In the genomic region with DNA sequence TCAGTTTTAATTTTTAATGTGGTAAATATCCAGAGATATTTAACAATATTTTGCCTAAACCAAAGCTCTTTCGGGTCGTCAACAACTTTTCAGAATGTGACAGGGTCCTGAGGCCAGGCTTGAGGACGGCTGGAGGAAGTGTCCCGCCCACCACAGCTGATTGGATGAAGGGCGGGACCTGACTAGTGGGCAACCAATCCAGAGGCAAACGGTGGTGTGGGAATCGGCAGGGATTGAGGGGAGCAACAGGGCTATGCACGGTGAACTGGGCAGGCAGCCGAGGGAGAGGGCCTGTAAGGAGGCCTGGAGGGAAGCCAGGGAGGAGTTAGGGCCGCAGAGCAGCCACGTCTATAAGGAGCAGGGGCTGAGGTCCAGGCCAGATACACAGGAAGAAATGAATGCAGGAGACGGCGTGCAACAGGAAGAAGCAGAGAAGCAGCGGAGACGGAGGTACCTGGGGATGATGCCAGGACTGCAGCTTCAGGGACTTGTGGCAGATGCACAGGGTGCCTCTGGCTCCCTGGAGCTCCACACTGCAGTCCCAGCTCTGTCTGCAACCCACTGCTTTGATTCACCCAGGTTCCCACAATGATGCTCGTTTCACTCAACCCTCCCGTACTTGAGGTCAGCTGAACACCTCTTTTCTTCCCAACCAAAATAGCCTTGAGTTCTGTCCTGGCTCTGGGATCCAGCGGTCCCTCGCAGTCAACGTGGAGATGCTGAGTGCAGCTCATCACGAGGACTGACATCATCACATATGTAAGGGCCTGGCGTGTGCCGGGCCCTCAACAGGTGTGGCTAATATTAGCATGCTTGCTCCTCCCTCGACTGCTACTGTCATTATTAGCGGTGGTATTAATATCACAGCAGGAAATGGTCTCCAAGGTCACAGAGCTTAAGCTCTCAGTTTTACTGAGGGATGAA, we compare ENCODE assay signal across 1 cellular context.
TF ChIP-seq lines count a peak whose summit lies in the region.

No MANE protein-coding gene starts in this region.

TF ChIP-seq in K562, 482 proteins besides CTCF, POLR2A, EP300 and RAD21 (continued from another document):
- TF ChIP-seq, protein P1, sequence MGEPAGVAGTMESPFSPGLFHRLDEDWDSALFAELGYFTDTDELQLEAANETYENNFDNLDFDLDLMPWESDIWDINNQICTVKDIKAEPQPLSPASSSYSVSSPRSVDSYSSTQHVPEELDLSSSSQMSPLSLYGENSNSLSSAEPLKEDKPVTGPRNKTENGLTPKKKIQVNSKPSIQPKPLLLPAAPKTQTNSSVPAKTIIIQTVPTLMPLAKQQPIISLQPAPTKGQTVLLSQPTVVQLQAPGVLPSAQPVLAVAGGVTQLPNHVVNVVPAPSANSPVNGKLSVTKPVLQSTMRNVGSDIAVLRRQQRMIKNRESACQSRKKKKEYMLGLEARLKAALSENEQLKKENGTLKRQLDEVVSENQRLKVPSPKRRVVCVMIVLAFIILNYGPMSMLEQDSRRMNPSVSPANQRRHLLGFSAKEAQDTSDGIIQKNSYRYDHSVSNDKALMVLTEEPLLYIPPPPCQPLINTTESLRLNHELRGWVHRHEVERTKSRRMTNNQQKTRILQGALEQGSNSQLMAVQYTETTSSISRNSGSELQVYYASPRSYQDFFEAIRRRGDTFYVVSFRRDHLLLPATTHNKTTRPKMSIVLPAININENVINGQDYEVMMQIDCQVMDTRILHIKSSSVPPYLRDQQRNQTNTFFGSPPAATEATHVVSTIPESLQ (CRISPR knock-in tag; IDR thresholded peaks at IDR 0.05): no peak
- TF ChIP-seq HDGF (IDR thresholded peaks at IDR 0.05) (peak; percentile 80; the same call in 1 of the 2 replicates), FOS (IDR thresholded peaks at IDR 0.05; ENCODE audit: extremely low read depth, insufficient read length) (peak; percentile 85), SPI1 (IDR thresholded peaks at IDR 0.05; ENCODE audit: borderline replicate concordance, low read depth, low read length) (peak; percentile 65; the same call in 1 of the 2 replicates), L3MBTL2 (IDR thresholded peaks at IDR 0.05) (0 out of 2 replicates have a peak, but pooled peaks have one; percentile 34), SP1 (CRISPR knock-in tag; IDR thresholded peaks at IDR 0.05) (peak; percentile 68), RCOR1 (IDR thresholded peaks at IDR 0.05; ENCODE audit: borderline replicate concordance in 1 of 2, low read depth in 2 of 2, low read length in 2 of 2) (peak in 1 of 2 experiments; percentile 58; a peak in 2 of 4 replicates), MBD2 (IDR thresholded peaks at IDR 0.05; ENCODE audit: borderline replicate concordance, low read depth) (peak; percentile 86; the same call in 1 of the 2 replicates), FOXK2 (conservative IDR thresholded peaks at IDR 0.05 in 1 of 2, IDR thresholded peaks at IDR 0.05 in 1 of 2; ENCODE audit: low read depth in 2 of 2) (0 out of 4 replicates have a peak, but pooled peaks have one; percentile 22 to 31), CHD2 (IDR thresholded peaks at IDR 0.05; ENCODE audit: low read depth, low read length) (peak; percentile 73), ETS1 (conservative IDR thresholded peaks at IDR 0.05; ENCODE audit: control insufficient read depth, low read depth, low read length) (0 out of 2 replicates have a peak, but pooled peaks have one; percentile 31), ZNF695 (CRISPR knock-in tag; IDR thresholded peaks at IDR 0.05) (no peak), YY1 (IDR thresholded peaks at IDR 0.05; ENCODE audit: borderline replicate concordance in 1 of 3, control insufficient read depth in 1 of 3, extremely low read depth in 1 of 3, insufficient read depth in 3 of 3, insufficient read length in 1 of 3, insufficient replicate concordance in 2 of 3, low read depth in 1 of 3, low read length in 2 of 3) (no peak), CREBBP (IDR thresholded peaks at IDR 0.05; ENCODE audit: low read depth, low read length) (no peak), ZNF277 (CRISPR knock-in tag; IDR thresholded peaks at IDR 0.05; ENCODE audit: borderline replicate concordance) (no peak), ARID3A (IDR thresholded peaks at IDR 0.05; ENCODE audit: borderline replicate concordance, low read depth, low read length) (no peak), SP2 (IDR thresholded peaks at IDR 0.05; ENCODE audit: extremely low read depth, low read depth, low read length, poor library complexity, severe bottlenecking) (peak; percentile 74), ATF3 (IDR thresholded peaks at IDR 0.05) (no peak), ATF3 (CRISPR knock-in tag; conservative IDR thresholded peaks at IDR 0.05) (no peak), NEUROD1 (IDR thresholded peaks at IDR 0.05; ENCODE audit: borderline replicate concordance, low read depth, low read length, partially characterized antibody) (peak; percentile 61), JUND (IDR thresholded peaks at IDR 0.05; ENCODE audit: borderline replicate concordance, low read depth, low read length) (no peak), JUND (tag; IDR thresholded peaks at IDR 0.05; ENCODE audit: borderline replicate concordance, low read depth, low read length) (no peak; the same call in 2 of the 3 replicates), RBM25 (IDR thresholded peaks at IDR 0.05; ENCODE audit: low read depth, low read length, severe bottlenecking) (peak; percentile 70), ZNF830 (CRISPR knock-in tag; IDR thresholded peaks at IDR 0.05) (no peak), CXXC5 (CRISPR knock-in tag; IDR thresholded peaks at IDR 0.05) (0 out of 2 replicates have a peak, but pooled peaks have one; percentile 11), ASH1L (IDR thresholded peaks at IDR 0.05; ENCODE audit: borderline replicate concordance, low read depth, partially characterized antibody) (peak; percentile 85), SMARCA5 (IDR thresholded peaks at IDR 0.05) (peak; percentile 70), NFYB (IDR thresholded peaks at IDR 0.05; ENCODE audit: extremely low read depth, insufficient read length) (peak; percentile 89), ZNF24 (IDR thresholded peaks at IDR 0.05) (peak; percentile 17; the same call in 1 of the 2 replicates)
- TF ChIP-seq, protein P2, sequence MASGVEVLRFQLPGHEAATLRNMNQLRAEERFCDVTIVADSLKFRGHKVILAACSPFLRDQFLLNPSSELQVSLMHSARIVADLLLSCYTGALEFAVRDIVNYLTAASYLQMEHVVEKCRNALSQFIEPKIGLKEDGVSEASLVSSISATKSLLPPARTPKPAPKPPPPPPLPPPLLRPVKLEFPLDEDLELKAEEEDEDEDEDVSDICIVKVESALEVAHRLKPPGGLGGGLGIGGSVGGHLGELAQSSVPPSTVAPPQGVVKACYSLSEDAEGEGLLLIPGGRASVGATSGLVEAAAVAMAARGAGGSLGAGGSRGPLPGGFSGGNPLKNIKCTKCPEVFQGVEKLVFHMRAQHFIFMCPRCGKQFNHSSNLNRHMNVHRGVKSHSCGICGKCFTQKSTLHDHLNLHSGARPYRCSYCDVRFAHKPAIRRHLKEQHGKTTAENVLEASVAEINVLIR (CRISPR knock-in tag; IDR thresholded peaks at IDR 0.05): no peak
- TF ChIP-seq, protein P3, sequence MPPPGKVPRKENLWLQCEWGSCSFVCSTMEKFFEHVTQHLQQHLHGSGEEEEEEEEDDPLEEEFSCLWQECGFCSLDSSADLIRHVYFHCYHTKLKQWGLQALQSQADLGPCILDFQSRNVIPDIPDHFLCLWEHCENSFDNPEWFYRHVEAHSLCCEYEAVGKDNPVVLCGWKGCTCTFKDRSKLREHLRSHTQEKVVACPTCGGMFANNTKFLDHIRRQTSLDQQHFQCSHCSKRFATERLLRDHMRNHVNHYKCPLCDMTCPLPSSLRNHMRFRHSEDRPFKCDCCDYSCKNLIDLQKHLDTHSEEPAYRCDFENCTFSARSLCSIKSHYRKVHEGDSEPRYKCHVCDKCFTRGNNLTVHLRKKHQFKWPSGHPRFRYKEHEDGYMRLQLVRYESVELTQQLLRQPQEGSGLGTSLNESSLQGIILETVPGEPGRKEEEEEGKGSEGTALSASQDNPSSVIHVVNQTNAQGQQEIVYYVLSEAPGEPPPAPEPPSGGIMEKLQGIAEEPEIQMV (tag; conservative IDR thresholded peaks at IDR 0.05; ENCODE audit: low read depth): no peak
- TF ChIP-seq, protein P4, sequence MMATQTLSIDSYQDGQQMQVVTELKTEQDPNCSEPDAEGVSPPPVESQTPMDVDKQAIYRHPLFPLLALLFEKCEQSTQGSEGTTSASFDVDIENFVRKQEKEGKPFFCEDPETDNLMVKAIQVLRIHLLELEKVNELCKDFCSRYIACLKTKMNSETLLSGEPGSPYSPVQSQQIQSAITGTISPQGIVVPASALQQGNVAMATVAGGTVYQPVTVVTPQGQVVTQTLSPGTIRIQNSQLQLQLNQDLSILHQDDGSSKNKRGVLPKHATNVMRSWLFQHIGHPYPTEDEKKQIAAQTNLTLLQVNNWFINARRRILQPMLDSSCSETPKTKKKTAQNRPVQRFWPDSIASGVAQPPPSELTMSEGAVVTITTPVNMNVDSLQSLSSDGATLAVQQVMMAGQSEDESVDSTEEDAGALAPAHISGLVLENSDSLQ (IDR thresholded peaks at IDR 0.05): peak; percentile 55; the same call in 1 of the 2 replicates
- TF ChIP-seq, protein P5, sequence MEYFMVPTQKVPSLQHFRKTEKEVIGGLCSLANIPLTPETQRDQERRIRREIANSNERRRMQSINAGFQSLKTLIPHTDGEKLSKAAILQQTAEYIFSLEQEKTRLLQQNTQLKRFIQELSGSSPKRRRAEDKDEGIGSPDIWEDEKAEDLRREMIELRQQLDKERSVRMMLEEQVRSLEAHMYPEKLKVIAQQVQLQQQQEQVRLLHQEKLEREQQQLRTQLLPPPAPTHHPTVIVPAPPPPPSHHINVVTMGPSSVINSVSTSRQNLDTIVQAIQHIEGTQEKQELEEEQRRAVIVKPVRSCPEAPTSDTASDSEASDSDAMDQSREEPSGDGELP (CRISPR knock-in tag; IDR thresholded peaks at IDR 0.05; ENCODE audit: borderline replicate concordance): peak; percentile 72; the same call in 1 of the 2 replicates
TF ChIP-seq in K562: peak in this region for 22.
